ENCODE assay signal across 8 cellular contexts in the genomic region with DNA sequence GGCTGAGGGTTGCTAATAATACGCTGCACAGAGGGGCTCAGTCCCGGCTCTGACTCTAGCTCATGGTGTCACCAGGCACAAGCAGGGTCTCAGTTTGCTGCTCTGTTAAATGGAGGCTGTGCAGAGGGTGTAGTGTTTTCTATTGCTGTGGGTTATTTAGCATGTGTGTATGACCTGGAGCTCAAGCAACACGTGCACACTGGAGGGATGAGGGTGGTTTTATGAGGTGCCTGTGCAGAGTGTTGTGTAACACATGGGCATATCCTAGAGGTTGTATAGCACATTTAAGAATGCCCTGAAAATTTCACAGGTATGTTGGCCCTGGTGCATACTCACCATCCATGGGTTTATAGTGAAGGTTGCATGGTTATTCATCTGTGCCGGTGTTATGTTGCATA. TPM values are rescaled to one million over a fixed set of nuclear protein-coding genes. Genes with fewer than 3 reads are reported as not detected.
DNase-seq lines count a peak whose midpoint lies in the region; ATAC-seq and TF ChIP-seq lines count a peak whose summit lies in the region.
"Had no signal": no experiment of that assay in that cellular context is flagged by ENCODE, and none has a peak within 500 bp of the region (broad histone marks: within the 10 kb centered on the region; RNA-seq: fewer than 3 reads in every experiment).

No MANE protein-coding gene starts in this region.

- H3K4me1 ChIP-seq in gastroesophageal sphincter (peaks cover 37 to 79% (median 58%) of the 10 kb centered on the region in 3 donors), foreskin keratinocyte (peaks cover 9% of the 10 kb centered on the region), MM.1S (ENCODE audit: low read length) (peaks cover 3% of the 10 kb centered on the region; the same call in 1 of the 2 replicates)

- H3K9ac ChIP-seq in MM.1S (ENCODE audit: low read length): no peak overlapping the region

- H3K27me3 ChIP-seq in gastroesophageal sphincter (no peaks in the 10 kb centered on the region), foreskin keratinocyte (no peaks in the 10 kb centered on the region), MM.1S (replicated peaks; ENCODE audit: insufficient read depth, low read length) (no peaks in the 10 kb centered on the region)

- no peak overlapping the region for H2AFZ ChIP-seq in MM.1S (ENCODE audit: low read length)

- H3K9me2 ChIP-seq in MM.1S (replicated peaks; ENCODE audit: insufficient read depth, low read length): no peaks in the 10 kb centered on the region

- peaks cover 21% of the 10 kb centered on the region for H3K4me1 Mint-ChIP-seq in T-helper 17 cell

- H3K27ac Mint-ChIP-seq in T-helper 17 cell: peak overlapping the region; percentile 51
- H3K27ac Mint-ChIP-seq: stimulated activated naive CD8-positive, alpha-beta T cell treated with anti-CD3 and anti-CD28 coated beads, Interleukin-15, Interleukin-2, amounts not matched to agents 100 ng/mL and 50 ng/mL, for 24 hours had no signal

- peaks cover 0 to 58% of the 10 kb centered on the region in 2 donors for H3K36me3 ChIP-seq in gastroesophageal sphincter
- H3K36me3 ChIP-seq in MM.1S (replicated peaks; ENCODE audit: insufficient read depth, low read length): no peaks in the 10 kb centered on the region

- no peak for ATAC-seq in T-helper 17 cell
- no peak for ATAC-seq in gastroesophageal sphincter
- ATAC-seq in foreskin keratinocyte: no peak
- ATAC-seq in HG02973 (IDR thresholded peaks at IDR 0.05; ENCODE audit: unreplicated experiment): no peak

- no peaks in the 10 kb centered on the region for H3K27me3 Mint-ChIP-seq in T-helper 17 cell
- H3K27me3 Mint-ChIP-seq: stimulated activated naive CD8-positive, alpha-beta T cell treated with anti-CD3 and anti-CD28 coated beads, Interleukin-15, Interleukin-2, amounts not matched to agents 100 ng/mL and 50 ng/mL, for 24 hours had no signal

- H3K27ac ChIP-seq in gastroesophageal sphincter (peak overlapping the region; percentile 66 to 99 (median 97)), temporal lobe (ENCODE audit: low read depth, low read length) (peak overlapping the region; percentile 100), foreskin keratinocyte (no peak overlapping the region), MM.1S (ENCODE audit: low read length) (no peak overlapping the region)

- no peak for TF ChIP-seq EP300 in gastroesophageal sphincter (IDR thresholded peaks at IDR 0.05)

- TF ChIP-seq CTCF in gastroesophageal sphincter (IDR thresholded peaks at IDR 0.05): no peak
- TF ChIP-seq CTCF in foreskin keratinocyte (conservative IDR thresholded peaks at IDR 0.05): no peak
- no peak for TF ChIP-seq CTCF in MM.1S (IDR thresholded peaks at IDR 0.05; ENCODE audit: low read length)

- H3K4me3 Mint-ChIP-seq in T-helper 17 cell: no peak overlapping the region
- H3K4me3 Mint-ChIP-seq: stimulated activated naive CD8-positive, alpha-beta T cell treated with anti-CD3 and anti-CD28 coated beads, Interleukin-15, Interleukin-2, amounts not matched to agents 100 ng/mL and 50 ng/mL, for 24 hours had no signal

- no peaks in the 10 kb centered on the region for H4K20me1 ChIP-seq in MM.1S (ENCODE audit: insufficient read depth, low read length)

- H3K4me2 ChIP-seq in MM.1S (ENCODE audit: low read depth, low read length): no peak overlapping the region

- H3K36me3 Mint-ChIP-seq in T-helper 17 cell (ENCODE audit: low read depth): peaks cover 4% of the 10 kb centered on the region

- H3F3A ChIP-seq in MM.1S (ENCODE audit: insufficient read depth, low read length): no peaks in the 10 kb centered on the region

- peak overlapping the region in 1 of 2 donors; percentile 33 for H3K4me3 ChIP-seq in gastroesophageal sphincter
- no peak overlapping the region for H3K4me3 ChIP-seq in MM.1S (ENCODE audit: low read length)

- TF ChIP-seq POLR2A in gastroesophageal sphincter (IDR thresholded peaks at IDR 0.05): no peak

- no peaks in the 10 kb centered on the region for H3K79me2 ChIP-seq in MM.1S (ENCODE audit: low read length)

- 58 to 100% methylated on average over 1 to 2 of the region's 4 CpGs for WGBS in gastroesophageal sphincter (ENCODE audit: low coverage in 1 of 2), 2 donors

- H3K9me3 ChIP-seq in T-helper 17 cell (ENCODE audit: control insufficient read depth, low read length, poor library complexity, severe bottlenecking) (no peaks in the 10 kb centered on the region), gastroesophageal sphincter (no peaks in the 10 kb centered on the region), MM.1S (replicated peaks; ENCODE audit: insufficient read depth, low read length) (no peaks in the 10 kb centered on the region)

- DNase-seq in T-helper 17 cell: no peak
- no peak for DNase-seq in foreskin keratinocyte
- no peak for DNase-seq in MM.1S
- DNase-seq: NCI-H187 treated with DMSO at 0.1 percent for 48 hours had no signal

RNA-seq across cellular contexts. Expression of a gene that starts 13.3 kb away (rescaled TPM):
- total RNA-seq in T-helper 17 cell (10 to 100 TPM; 29.8 to 32.2 TPM), gastroesophageal sphincter (100 to 1,000 TPM in 2 of 4 donors, 10 to 100 TPM in 2; 84.8 to 133 (median 102) TPM), temporal lobe (109 TPM), foreskin keratinocyte (7.2 and 7.9 TPM in 2 replicates)
- 4.6 and 5.4 TPM in 2 replicates for polyA plus RNA-seq in foreskin keratinocyte

RNA-seq across cellular contexts. Expression of a gene that starts 21.9 kb away (rescaled TPM):
- total RNA-seq in T-helper 17 cell: 10 to 100 TPM; 73.7 to 77.5 TPM
- total RNA-seq in gastroesophageal sphincter: 10 to 100 TPM; 42.1 to 57.9 (median 50.3) TPM
- 76.7 TPM for total RNA-seq in temporal lobe
- 49.1 and 57.7 TPM in 2 replicates for total RNA-seq in foreskin keratinocyte
- polyA plus RNA-seq in foreskin keratinocyte: 55.0 and 67.2 TPM in 2 replicates

RNA-seq across cellular contexts. Expression of a gene that starts 24.3 kb away (rescaled TPM):
- 100 to 1,000 TPM; 102 to 145 TPM for total RNA-seq in T-helper 17 cell
- total RNA-seq in gastroesophageal sphincter: 10 to 100 TPM in 3 of 4 donors, 1 to 10 TPM in 1; 1.5 to 20.4 (median 18.3) TPM
- 0.25 TPM for total RNA-seq in temporal lobe
- 5.7 and 6.1 TPM in 2 replicates for total RNA-seq in foreskin keratinocyte
- 7.3 and 9.0 TPM in 2 replicates for polyA plus RNA-seq in foreskin keratinocyte

RNA-seq across cellular contexts. Expression of a gene that starts 45.7 kb away (rescaled TPM):
- total RNA-seq in T-helper 17 cell (100 to 1,000 TPM; 101 to 106 TPM), gastroesophageal sphincter (100 to 1,000 TPM in 1 of 4 donors, 10 to 100 TPM in 3; 67.0 to 107 (median 88.1) TPM), temporal lobe (81.9 TPM), foreskin keratinocyte (57.7 and 60.6 TPM in 2 replicates)
- polyA plus RNA-seq in foreskin keratinocyte: 35.5 and 44.6 TPM in 2 replicates

Comparison
In these comparisons a context has a peak if more than half of its experiments do, and no peak if none do; other contexts are left out.
1. H3K27ac ChIP-seq: peak in gastroesophageal sphincter (4 of 4) and temporal lobe (single experiment); none in foreskin keratinocyte (single experiment) and MM.1S (single experiment).
2. RNA of a gene that starts 24.3 kb away (total RNA-seq): 102 to 145 TPM in T-helper 17 cell; 1.5 to 20.4 TPM in gastroesophageal sphincter, 5.7 to 6.1 TPM in foreskin keratinocyte and 0.25 TPM in temporal lobe (single experiment); every median in the first group is over 4 times any median in the second.